ENCODE assay signal across 21 cellular contexts in the genomic region with DNA sequence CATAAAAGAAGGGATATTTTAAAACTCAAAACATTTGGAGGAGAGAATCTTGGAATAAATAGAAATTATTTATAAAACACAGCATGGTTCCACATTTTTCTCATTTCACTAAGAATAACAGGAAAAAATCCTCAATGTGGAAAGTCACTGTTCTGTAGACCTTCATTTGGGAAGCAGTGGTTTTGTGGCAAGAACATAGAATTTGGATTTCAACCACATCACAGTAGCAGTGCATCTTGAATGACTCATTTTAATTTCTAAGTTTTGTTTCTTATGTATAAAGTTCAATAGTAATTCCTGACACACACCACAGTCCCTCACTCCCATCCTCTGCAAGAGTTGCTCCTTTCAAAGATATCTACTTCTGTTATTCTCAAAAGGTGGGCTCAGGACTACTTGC.
DNase-seq lines count a peak whose midpoint lies in the region; ATAC-seq and TF ChIP-seq lines count a peak whose summit lies in the region.
"Had no signal": no experiment of that assay in that cellular context is flagged by ENCODE, and none has a peak within 500 bp of the region (broad histone marks: within the 10 kb centered on the region; RNA-seq: fewer than 3 reads in every experiment).

No MANE protein-coding gene starts in this region.

- no peaks in the 10 kb centered on the region for H3K4me1 Mint-ChIP-seq in Calu3 (ENCODE audit: low read depth, unreplicated experiment)

- intact Hi-C loops in Calu3 (cut with micrococcal nuclease; ENCODE audit: unreplicated experiment), result no loop called here

- no peak for ATAC-seq in GM21447 (IDR thresholded peaks at IDR 0.05; ENCODE audit: unreplicated experiment)
- no peak for ATAC-seq in HG02571 (IDR thresholded peaks at IDR 0.05; ENCODE audit: unreplicated experiment)
- ATAC-seq: K562, left lung, Panc1 had no signal

- H3K9me3 Mint-ChIP-seq in Calu3 (ENCODE audit: low read depth, unreplicated experiment), result peaks cover 9% of the 10 kb centered on the region
- H3K9me3 Mint-ChIP-seq: nephron progenitor cell; T-helper 2 cell treated with Interferon-gamma antibody and Interleukin-4, amounts not matched to agents 5 μg/mL and 100 μg/mL, for 36 hours had no signal

- DNase-seq in AG08395 (ENCODE audit: low spot score), result peak; percentile 74
- DNase-seq in H4 (ENCODE audit: low spot score), result peak; percentile 48
- DNase-seq in astrocyte of the cerebellum (ENCODE audit: low read depth), result peak; percentile 90
- DNase-seq in foreskin melanocyte, result peak; percentile 66
- no peak for DNase-seq in middle frontal gyrus (ENCODE audit: extremely low spot score, low spot score)
- DNase-seq in Calu3, result no peak
- DNase-seq: activated CD4-positive, alpha-beta T cell treated with anti-CD3 and anti-CD28 coated beads, Interleukin-2, amount 50 U/mL, for 48 hours; activated effector memory CD4-positive, alpha-beta T cell treated with anti-CD3 and anti-CD28 coated beads, Interleukin-2, amount 50 U/mL, for 16 hours; central memory CD4-positive, alpha-beta T cell; DMS 273 treated with DMSO at 0.1 percent for 48 hours; erythroblast; head of caudate nucleus; left lung; NCI-H2029; nephron progenitor cell had no signal

- in situ Hi-C loops in astrocyte of the cerebellum (cut with HindIII; ENCODE audit: low sequenced_read_pairs), result no loop called here

- H3K27me3 Mint-ChIP-seq in Calu3 (ENCODE audit: unreplicated experiment), result no peaks in the 10 kb centered on the region

- TF ChIP-seq CTCF in astrocyte of the cerebellum (IDR thresholded peaks at IDR 0.05; ENCODE audit: low read depth, low read length, missing control alignments), result no peak
- TF ChIP-seq CTCF in Calu3 (IDR thresholded peaks at IDR 0.05; ENCODE audit: unreplicated experiment), result no peak

- CTCF ChIA-PET in Calu3 (lab: Charles Lee), result no interaction called here

- no peak overlapping the region for H3K4me3 Mint-ChIP-seq in Calu3 (ENCODE audit: low read depth, unreplicated experiment)
- H3K4me3 Mint-ChIP-seq: mesothelial cell of epicardium; nephron progenitor cell; T-helper 2 cell treated with Interferon-gamma antibody and Interleukin-4, amounts not matched to agents 5 μg/mL and 100 μg/mL, for 36 hours had no signal

- no peaks in the 10 kb centered on the region for H3K36me3 Mint-ChIP-seq in Calu3 (ENCODE audit: insufficient read depth, unreplicated experiment)
- H3K36me3 Mint-ChIP-seq: mesothelial cell of epicardium had no signal

- H3K27ac Mint-ChIP-seq in Calu3 (ENCODE audit: unreplicated experiment), result no peak overlapping the region
- H3K27ac Mint-ChIP-seq: mesothelial cell of epicardium; nephron progenitor cell; T-helper 2 cell treated with Interferon-gamma antibody and Interleukin-4, amounts not matched to agents 5 μg/mL and 100 μg/mL, for 36 hours had no signal

- no peak overlapping the region for H3K4me3 ChIP-seq in astrocyte of the cerebellum (ENCODE audit: low read depth, low read length)
- H3K4me3 ChIP-seq: K562, left lung had no signal

- no TSS peak for BruUV-seq in Calu3 (replicated peaks; lab: Mats Ljungman, UMichigan)

Comparison
In these comparisons a context has a peak if more than half of its experiments do, and no peak if none do; other contexts are left out.
1. DNase-seq: peak in AG08395 (single experiment), H4 (single experiment), astrocyte of the cerebellum (single experiment) and foreskin melanocyte (single experiment); none in middle frontal gyrus (single experiment) and Calu3 (single experiment).